ENCODE assay signal across 34 cellular contexts in genomic region chr1:51048021-51048420, GRCh38. TPM values are rescaled to one million over a fixed set of nuclear protein-coding genes. Genes with fewer than 3 reads are reported as not detected.
"Had no signal": no experiment of that assay in that cellular context is flagged by ENCODE, and none has a peak within 500 bp of the region (broad histone marks: within the 10 kb centered on the region; RNA-seq: fewer than 3 reads in every experiment).

No MANE protein-coding gene starts in this region.

- H3K36me3 Mint-ChIP-seq: mesothelial cell of epicardium; naive thymus-derived CD4-positive, alpha-beta T cell had no signal

- H3K4me1 Mint-ChIP-seq: endodermal cell; mesothelial cell of epicardium; naive thymus-derived CD4-positive, alpha-beta T cell had no signal

- H3K36me3 ChIP-seq: colonic mucosa, esophagus squamous epithelium, gastrocnemius medialis, heart right ventricle, left lung, lower lobe of right lung had no signal

- H3K9me3 Mint-ChIP-seq: dendritic cell treated with granulocyte-macrophage colony-stimulating factor and Interleukin-4, amounts not matched to agents 40 ng/mL and 50 ng/mL, for 4 days; effector memory CD8-positive, alpha-beta T cell; endodermal cell had no signal

- H3K9me3 ChIP-seq: colonic mucosa, esophagus squamous epithelium, gastrocnemius medialis, lower lobe of right lung, mucosa of descending colon had no signal

- DNase-seq: colonic mucosa; cortex of kidney; effector CD8-positive, alpha-beta T cell; effector memory CD8-positive, alpha-beta T cell; endodermal cell; erythroblast; esophagus squamous epithelium; foreskin fibroblast; foreskin melanocyte; gastrocnemius medialis; glutamatergic neuron; head of caudate nucleus; heart right ventricle; hippocampal formation; left cardiac atrium; left lung; left ventricle myocardium superior; lower lobe of right lung; mesenchymal stem cell; mucosa of descending colon; naive thymus-derived CD4-positive, alpha-beta T cell had no signal

- H3K4me3 Mint-ChIP-seq: dendritic cell treated with granulocyte-macrophage colony-stimulating factor and Interleukin-4, amounts not matched to agents 40 ng/mL and 50 ng/mL, for 4 days; effector memory CD8-positive, alpha-beta T cell; endodermal cell; mesothelial cell of epicardium; naive thymus-derived CD4-positive, alpha-beta T cell had no signal

- H3K27ac Mint-ChIP-seq: dendritic cell treated with granulocyte-macrophage colony-stimulating factor and Interleukin-4, amounts not matched to agents 40 ng/mL and 50 ng/mL, for 4 days; effector memory CD8-positive, alpha-beta T cell; endodermal cell; mesothelial cell of epicardium; naive thymus-derived CD4-positive, alpha-beta T cell had no signal

- FAIRE-seq: endometrium, islet of Langerhans, keratinocyte had no signal

- ATAC-seq: effector memory CD8-positive, alpha-beta T cell; esophagus mucosa; gastrocnemius medialis; heart right ventricle; left cardiac atrium; left lung; left ventricle myocardium superior; lower lobe of right lung; mucosa of descending colon; naive thymus-derived CD4-positive, alpha-beta T cell had no signal

- H3K4me1 ChIP-seq: colonic mucosa, esophagus squamous epithelium, gastrocnemius medialis, heart right ventricle, left lung, lower lobe of right lung had no signal

- H3K4me3 ChIP-seq: colonic mucosa, esophagus squamous epithelium, gastrocnemius medialis, heart right ventricle, left lung, lower lobe of right lung, mucosa of descending colon had no signal

- H3K27me3 ChIP-seq: colonic mucosa, gastrocnemius medialis, heart right ventricle, left lung had no signal

- H3K27ac ChIP-seq: colonic mucosa, epithelial cell of prostate, esophagus squamous epithelium, gastrocnemius medialis, heart right ventricle, left lung, lower lobe of right lung had no signal

RNA-seq across cellular contexts. Expression of gene C1orf185, which starts 54.0 kb away (rescaled TPM):
- total RNA-seq: colonic mucosa; dermis microvascular lymphatic vessel endothelial cell; endodermal cell; esophagus mucosa; esophagus squamous epithelium; gastrocnemius medialis; glomerular endothelial cell; heart right ventricle; kidney epithelial cell; left cardiac atrium; left lung; left ventricle myocardium superior; lower leg skin; lower lobe of right lung; lung microvascular endothelial cell; mesenteric fat pad; mesothelial cell of epicardium; mucosa of descending colon; naive thymus-derived CD4-positive, alpha-beta T cell had no signal
- polyA plus RNA-seq: heart right ventricle; keratinocyte; naive thymus-derived CD4-positive, alpha-beta T cell had no signal
